ENCODE assay signal across 8 cellular contexts in genomic region chr17:60392042-60392844, GRCh38. TPM values are rescaled to one million over a fixed set of nuclear protein-coding genes. Genes with fewer than 3 reads are reported as not detected.
DNase-seq lines count a peak whose midpoint lies in the region; ATAC-seq and TF ChIP-seq lines count a peak whose summit lies in the region.

Gene USP32 (minus strand): TSS chr17:60392133. CDS start chr17:60391939, 194 bp downstream.

- peak within 1 kb of the TSS; percentile 93 for H3K4me3 Mint-ChIP-seq in activated CD4-positive, alpha-beta memory T cell treated with anti-CD3 and anti-CD28 coated beads for 36 hours

- intact Hi-C loops in activated CD4-positive, alpha-beta memory T cell treated with anti-CD3 and anti-CD28 coated beads for 36 hours (cut with micrococcal nuclease) = loop anchor here (1.0 to 5.0 kb wide), 4 partner anchors 37 to 775 kb away; partner anchors contain the start of genes BCAS3 and CLTC
- intact Hi-C loops in dorsolateral prefrontal cortex (cut with DNase I) (loop anchor here (10.0 kb wide), 3 partner anchors 67 to 257 kb away; no protein-coding TSS in a partner anchor), lower leg skin (cut with DNase I; ENCODE audit: low total_unique reads) (no loop called here)

- H3K27me3 Mint-ChIP-seq in activated CD4-positive, alpha-beta memory T cell treated with anti-CD3 and anti-CD28 coated beads for 36 hours = no peaks in the 10 kb centered on the region

- DNase-seq in CD1c-positive myeloid dendritic cell (ENCODE audit: extremely low spot score) = peak; percentile 97
- DNase-seq in NCI-H774 (lab: John Stamatoyannopoulos, UW) = peak; percentile 99
- peak; percentile 100 for DNase-seq in activated CD4-positive, alpha-beta memory T cell treated with anti-CD3 and anti-CD28 coated beads for 36 hours
- DNase-seq in dorsolateral prefrontal cortex = peak; percentile 93 to 97 (median 96)
- peak; percentile 98 to 100 for DNase-seq in lower leg skin (ENCODE audit: low spot score in 2 of 2)
- DNase-seq in stimulated activated CD4-positive, alpha-beta T cell treated with anti-CD3 and anti-CD28 coated beads, Interleukin-4, amount 100 ng/mL, for 48 hours (ENCODE audit: low read depth in 2 of 2) = peak; percentile 98

- H3K4me3 ChIP-seq in dorsolateral prefrontal cortex = peak within 1 kb of the TSS; percentile 65 to 98 (median 90)
- H3K4me3 ChIP-seq in lower leg skin (ENCODE audit: low read depth, poor library complexity, severe bottlenecking) = peak within 1 kb of the TSS; percentile 91

- H3K36me3 Mint-ChIP-seq in activated CD4-positive, alpha-beta memory T cell treated with anti-CD3 and anti-CD28 coated beads for 36 hours = no peaks in the 10 kb centered on the region

- H3K27ac ChIP-seq in dorsolateral prefrontal cortex = peak within 1 kb of the TSS; percentile 79 to 99 (median 96)

- H3K4me1 Mint-ChIP-seq in activated CD4-positive, alpha-beta memory T cell treated with anti-CD3 and anti-CD28 coated beads for 36 hours (ENCODE audit: low read depth) = peaks cover 42% of the 10 kb centered on the region

- no peaks in the 10 kb centered on the region for H3K27me3 ChIP-seq in dorsolateral prefrontal cortex

- peak; percentile 90 for ATAC-seq in GM19372 (IDR thresholded peaks at IDR 0.05; ENCODE audit: low read depth, unreplicated experiment)
- peak; percentile 72 for ATAC-seq in HG03558 (IDR thresholded peaks at IDR 0.05; ENCODE audit: extremely low read depth, unreplicated experiment)

- CTCF ChIA-PET in activated CD4-positive, alpha-beta memory T cell treated with anti-CD3 and anti-CD28 coated beads for 36 hours (lab: Charles Lee) = interaction anchor here (1.2 kb wide), 1 partner anchor 36 kb away, joined by 4 read pairs; no protein-coding TSS in a partner anchor

- peak in 39 of 56 donors; percentile 1 to 49 (median 27) for TF ChIP-seq CTCF in dorsolateral prefrontal cortex (IDR thresholded peaks at IDR 0.05 in 54 of 56, conservative IDR thresholded peaks at IDR 0.05 in 2 of 56; ENCODE audit: low read depth in 1 of 56, partially characterized antibody in 56 of 56)
- TF ChIP-seq CTCF in lower leg skin (IDR thresholded peaks at IDR 0.05) = peak in 1 of 3 donors; percentile 80

- 1% methylated on average over 50 to 64 of the region's 68 CpGs for WGBS in lower leg skin, 2 donors

- no peak for TF ChIP-seq POLR2A in lower leg skin (IDR thresholded peaks at IDR 0.05)

- peak within 1 kb of the TSS; percentile 97 for H3K27ac Mint-ChIP-seq in activated CD4-positive, alpha-beta memory T cell treated with anti-CD3 and anti-CD28 coated beads for 36 hours

- H3K9me3 Mint-ChIP-seq in activated CD4-positive, alpha-beta memory T cell treated with anti-CD3 and anti-CD28 coated beads for 36 hours = no peaks in the 10 kb centered on the region

- POLR2A ChIA-PET in activated CD4-positive, alpha-beta memory T cell treated with anti-CD3 and anti-CD28 coated beads for 36 hours (lab: Charles Lee) = interaction anchor here (0.6 to 2.1 kb wide), 10 partner anchors 16 to 1001 kb away, joined by 3 to 13 read pairs (median 4); partner anchors contain the start of genes PPM1D and RNFT1

RNA-seq across cellular contexts. Expression of gene USP32, which starts in this region (rescaled TPM):
- 10 to 100 TPM; 34.4 to 35.8 TPM for total RNA-seq in activated CD4-positive, alpha-beta memory T cell treated with anti-CD3 and anti-CD28 coated beads for 36 hours
- 100 to 1,000 TPM in 84 of 120 experiments, 10 to 100 TPM in 36; 74.4 to 158 (median 108) TPM for total RNA-seq in dorsolateral prefrontal cortex
- 10 to 100 TPM; 56.3 to 72.0 (median 60.9) TPM for total RNA-seq in lower leg skin

Comparison
In these comparisons a context has a peak if more than half of its experiments do, and no peak if none do; other contexts are left out.
1. Peak in every context shown above with its lines: DNase-seq, ATAC-seq, H3K4me3 ChIP-seq and H3K27ac ChIP-seq.